1 cellular context compared by ENCODE assay signal in genomic region chr1:178263341-178263740, GRCh38.
TF ChIP-seq lines count a peak whose summit lies in the region.

No MANE protein-coding gene starts in this region.

TF ChIP-seq in IMR-90, 13 proteins besides CTCF, POLR2A, EP300 and RAD21 (continued from another document):
- TF ChIP-seq MAZ (IDR thresholded peaks at IDR 0.05; ENCODE audit: borderline replicate concordance, low read depth, low read length), result no peak
